In genomic region chr16:27355610-27356009, GRCh38 we compare ENCODE assay signal across 8 cellular contexts. TPM values are rescaled to one million over a fixed set of nuclear protein-coding genes. Genes with fewer than 3 reads are reported as not detected.
DNase-seq lines count a peak whose midpoint lies in the region; ATAC-seq and TF ChIP-seq lines count a peak whose summit lies in the region.

No MANE protein-coding gene starts in this region.

- no peak for ATAC-seq in HG03457 (IDR thresholded peaks at IDR 0.05; ENCODE audit: unreplicated experiment)
- no peak for ATAC-seq in GM21390 (IDR thresholded peaks at IDR 0.05; ENCODE audit: unreplicated experiment)

- no peaks in the 10 kb centered on the region for H3K4me1 ChIP-seq in HEK293 (ENCODE audit: control insufficient read depth, insufficient read depth, low read length)
- H3K4me1 ChIP-seq in sigmoid colon = no peaks in the 10 kb centered on the region

- no peak for TF ChIP-seq POLR2A in sigmoid colon (IDR thresholded peaks at IDR 0.05)

- in situ Hi-C loops in ACHN (cut with HindIII; ENCODE audit: low pct_ligation_motif_present, low pct_unique_long_range_greater_than_20kb, low sequenced_read_pairs) = no loop called here

- H3K4me1 Mint-ChIP-seq in activated CD4-positive, alpha-beta T cell treated with anti-CD3 and anti-CD28 coated beads, Interleukin-2, amount 10 ng/mL, durations not matched to agents 7 days and 5 days = peaks cover 23% of the 10 kb centered on the region

- H3K27ac Mint-ChIP-seq in activated CD4-positive, alpha-beta T cell treated with anti-CD3 and anti-CD28 coated beads, Interleukin-2, amount 10 ng/mL, durations not matched to agents 7 days and 5 days = peak overlapping the region; percentile 36

- H3K9me3 ChIP-seq in HEK293 (ENCODE audit: control insufficient read depth, insufficient read depth, low read depth, low read length) (no peaks in the 10 kb centered on the region), sigmoid colon (no peaks in the 10 kb centered on the region)

- H3K36me3 ChIP-seq in HEK293 (ENCODE audit: control insufficient read depth in 2 of 2, insufficient read depth in 1 of 2, low read length in 2 of 2) (peaks cover 0 to 33% of the 10 kb centered on the region in 2 experiments; a peak in 1 of 3 replicates), sigmoid colon (peaks cover 57 to 98% (median 90%) of the 10 kb centered on the region in 4 donors)

- TF ChIP-seq CTCF in HEK293 (tag by site-specific recombination; IDR thresholded peaks at IDR 0.05) = 0 out of 2 replicates have a peak, but pooled peaks have one; percentile 9
- peak; percentile 51 for TF ChIP-seq CTCF in fibroblast of mammary gland (conservative IDR thresholded peaks at IDR 0.05; ENCODE audit: control insufficient read depth, insufficient read depth, low read depth, low read length)
- peak in 2 of 4 experiments; percentile 25 to 37 for TF ChIP-seq CTCF in sigmoid colon (IDR thresholded peaks at IDR 0.05)

- H3K4me3 ChIP-seq in HEK293 (ENCODE audit: low read depth, low read length) (no peak overlapping the region), fibroblast of mammary gland (ENCODE audit: control insufficient read depth, low read depth, low read length) (no peak overlapping the region), sigmoid colon (no peak overlapping the region)

- peak; percentile 52 for DNase-seq in ACHN
- peak; percentile 43 for DNase-seq in activated CD4-positive, alpha-beta T cell treated with anti-CD3 and anti-CD28 coated beads, Interleukin-2, amount 10 ng/mL, durations not matched to agents 7 days and 5 days
- peak; percentile 56 for DNase-seq in fibroblast of mammary gland (ENCODE audit: low read depth)
- peak; percentile 82 for DNase-seq in sigmoid colon
- no peak for DNase-seq in GF-D8 (lab: John Stamatoyannopoulos, UW)

- POLR2A ChIA-PET in HEK293 (lab: Yijun Ruan, JAX) = no interaction called here
- POLR2A ChIA-PET in activated CD4-positive, alpha-beta T cell treated with anti-CD3 and anti-CD28 coated beads, Interleukin-2, amount 10 ng/mL, durations not matched to agents 7 days and 5 days (lab: Charles Lee) = no interaction called here

- H3K27me3 Mint-ChIP-seq in activated CD4-positive, alpha-beta T cell treated with anti-CD3 and anti-CD28 coated beads, Interleukin-2, amount 10 ng/mL, durations not matched to agents 7 days and 5 days = no peaks in the 10 kb centered on the region

- H3K9me3 Mint-ChIP-seq in activated CD4-positive, alpha-beta T cell treated with anti-CD3 and anti-CD28 coated beads, Interleukin-2, amount 10 ng/mL, durations not matched to agents 7 days and 5 days = peaks cover 6% of the 10 kb centered on the region

- no peak overlapping the region for H3K27ac ChIP-seq in HEK293 (ENCODE audit: extremely low read depth, low read depth, low read length)
- H3K27ac ChIP-seq in sigmoid colon = peak overlapping the region in 3 of 4 donors; percentile 14 to 40 (median 30)

- WGBS in sigmoid colon, 2 donors = 82% methylated on average over 12 of the region's 12 CpGs

- no peaks in the 10 kb centered on the region for H3K27me3 ChIP-seq in sigmoid colon

- H3K4me3 Mint-ChIP-seq in activated CD4-positive, alpha-beta T cell treated with anti-CD3 and anti-CD28 coated beads, Interleukin-2, amount 10 ng/mL, durations not matched to agents 7 days and 5 days = no peak overlapping the region

- H3K36me3 Mint-ChIP-seq in activated CD4-positive, alpha-beta T cell treated with anti-CD3 and anti-CD28 coated beads, Interleukin-2, amount 10 ng/mL, durations not matched to agents 7 days and 5 days (ENCODE audit: low read depth) = peaks cover 90% of the 10 kb centered on the region

- intact Hi-C loops in sigmoid colon (cut with DNase I) = no loop called here

- CTCF ChIA-PET in HEK293 (lab: Yijun Ruan, JAX) = interaction anchor here (0.5 to 2.5 kb wide), 9 partner anchors 13 to 590 kb away, joined by 3 to 13 read pairs (median 4); no protein-coding TSS in a partner anchor
- CTCF ChIA-PET in activated CD4-positive, alpha-beta T cell treated with anti-CD3 and anti-CD28 coated beads, Interleukin-2, amount 10 ng/mL, durations not matched to agents 7 days and 5 days (lab: Charles Lee) = interaction anchor here (0.5 to 3.2 kb wide), 11 partner anchors 10 to 184 kb away, joined by 3 to 11 read pairs (median 3); partner anchors contain the start of gene IL21R

- no peak for TF ChIP-seq EP300 in sigmoid colon (IDR thresholded peaks at IDR 0.05)

TF ChIP-seq in HEK293, 187 proteins besides CTCF, POLR2A, EP300 and RAD21:
- TF ChIP-seq ZNF670 (tag by site-specific recombination; IDR thresholded peaks at IDR 0.05; ENCODE audit: low read depth) = no peak
- TF ChIP-seq ZFP3 (tag by site-specific recombination; IDR thresholded peaks at IDR 0.05; ENCODE audit: low read depth) = no peak
- peak; percentile 32; the same call in 1 of the 2 replicates for TF ChIP-seq ZIC2 (tag by site-specific recombination; IDR thresholded peaks at IDR 0.05)

RNA-seq across cellular contexts. Expression of gene IL4R, which starts 41.8 kb away (rescaled TPM):
- total RNA-seq in activated CD4-positive, alpha-beta T cell treated with anti-CD3 and anti-CD28 coated beads, Interleukin-2, amount 10 ng/mL, durations not matched to agents 7 days and 5 days = 100 to 1,000 TPM; 242 to 262 TPM
- total RNA-seq in sigmoid colon = 100 to 1,000 TPM in 2 of 4 donors, 10 to 100 TPM in 2; 54.6 to 177 (median 102) TPM
- 100 to 1,000 TPM in 1 of 3 donors, 10 to 100 TPM in 2; 16.9 to 105 (median 19.8) TPM for polyA plus RNA-seq in sigmoid colon

RNA-seq across cellular contexts. Expression of gene IL21R, which starts 46.4 kb away (rescaled TPM):
- 10 to 100 TPM; 44.4 to 45.6 TPM for total RNA-seq in activated CD4-positive, alpha-beta T cell treated with anti-CD3 and anti-CD28 coated beads, Interleukin-2, amount 10 ng/mL, durations not matched to agents 7 days and 5 days
- under 1 TPM in 2 of 4 donors, not detected in 2; 0.27 to 0.28 TPM for total RNA-seq in sigmoid colon
- 1 to 10 TPM in 1 of 3 donors, under 1 TPM in 2; under 0.01 to 7.9 (median 0.23) TPM for polyA plus RNA-seq in sigmoid colon

Comparison
In these comparisons a context has a peak if more than half of its experiments do, and no peak if none do; other contexts are left out.
1. RNA of gene IL21R, which starts 46.4 kb away (total RNA-seq): 44.4 to 45.6 TPM in activated CD4-positive, alpha-beta T cell treated with anti-CD3 and anti-CD28 coated beads, Interleukin-2, amount 10 ng/mL, durations not matched to agents 7 days and 5 days; 0.27 to 0.28 TPM in sigmoid colon; every median in the first group is over 10 times any median in the second.